Comparison of ENCODE assay signal across 7 cellular contexts in genomic region chr1:151386002-151386401, GRCh38.
"Had no signal": no experiment of that assay in that cellular context is flagged by ENCODE, and none has a peak within 500 bp of the region (broad histone marks: within the 10 kb centered on the region; RNA-seq: fewer than 3 reads in every experiment).

No MANE protein-coding gene starts in this region.

- DNase-seq: GM23248, GOT3, H7, HFFc6, IMR-90 had no signal

- ATAC-seq: HCT116, K562 had no signal
